14 cellular contexts compared by ENCODE assay signal in genomic region chr20:24784607-24785006, GRCh38.
"Had no signal": no experiment of that assay in that cellular context is flagged by ENCODE, and none has a peak within 500 bp of the region (broad histone marks: within the 10 kb centered on the region; RNA-seq: fewer than 3 reads in every experiment).

No MANE protein-coding gene starts in this region.

- H3K4me3 ChIP-seq: upper lobe of left lung had no signal

- H3K27me3 ChIP-seq: upper lobe of left lung had no signal

- H3K36me3 ChIP-seq: upper lobe of left lung had no signal

- DNase-seq: activated CD4-positive, CD25-positive, alpha-beta regulatory T cell treated with anti-CD3 and anti-CD28 coated beads, Interleukin-2, amount 50 U/mL, for 72 hours; activated CD8-positive, alpha-beta memory T cell treated with anti-CD3 and anti-CD28 coated beads, Interleukin-2, amount 50 U/mL, for 4 hours; activated gamma-delta T cell treated with Interleukin-2 at 50 U/mL for 16 hours; activated naive CD8-positive, alpha-beta T cell treated with anti-CD3 and anti-CD28 coated beads for 36 hours; glutamatergic neuron; immature natural killer cell; mammary epithelial cell; nephron progenitor cell; stimulated activated CD4-positive, alpha-beta T cell treated with anti-CD3 and anti-CD28 coated beads, Interleukin-4, amount 100 ng/mL, for 1 hour; stimulated activated CD8-positive, alpha-beta memory T cell treated with anti-CD3 and anti-CD28 coated beads, Interleukin-4, amount 100 ng/mL, for 48 hours; upper lobe of left lung had no signal

- H3K27ac ChIP-seq: upper lobe of left lung had no signal

- ATAC-seq: activated T-cell treated with anti-CD3 and anti-CD28 coated beads, Interleukin-2, amount 50 U/mL, for 72 hours; esophagus mucosa; left cardiac atrium had no signal

- H3K9me3 ChIP-seq: upper lobe of left lung had no signal
